Comparison of ENCODE assay signal across 9 cellular contexts in genomic region chr12:55072093-55072492, GRCh38. TPM values are rescaled to one million over a fixed set of nuclear protein-coding genes. Genes with fewer than 3 reads are reported as not detected.
A peak's percentile ranks its signal among the peaks of the same experiment; 100 is the strongest.
DNase-seq lines count a peak whose midpoint lies in the region; ATAC-seq and TF ChIP-seq lines count a peak whose summit lies in the region.
"Had no signal": no experiment of that assay in that cellular context is flagged by ENCODE, and none has a peak within 500 bp of the region (broad histone marks: within the 10 kb centered on the region; RNA-seq: fewer than 3 reads in every experiment).

No MANE protein-coding gene starts in this region.

- H3K4me1 ChIP-seq in neuronal stem cell (ENCODE audit: control insufficient read depth in 2 of 2, insufficient read depth in 1 of 2, low read depth in 1 of 2, low read length in 2 of 2): peaks cover 0 to 2% of the 10 kb centered on the region in 2 donors
- H3K4me1 ChIP-seq: SJSA1 had no signal

- H3K14ac ChIP-seq in neuronal stem cell (ENCODE audit: low read length): no peak overlapping the region

- no peak overlapping the region for H3K9ac ChIP-seq in neuronal stem cell (ENCODE audit: low read depth, low read length, poor library complexity)

- intact Hi-C loops in activated CD8-positive, alpha-beta T cell treated with anti-CD3 and anti-CD28 coated beads for 36 hours (cut with micrococcal nuclease): loop anchor here (1.0 to 2.0 kb wide), 2 partner anchors 78 to 323 kb away; no protein-coding TSS in a partner anchor

- no peaks in the 10 kb centered on the region for H3K36me3 Mint-ChIP-seq in activated CD8-positive, alpha-beta T cell treated with anti-CD3 and anti-CD28 coated beads for 36 hours (ENCODE audit: low read depth)

- H3K9me3 Mint-ChIP-seq in activated CD8-positive, alpha-beta T cell treated with anti-CD3 and anti-CD28 coated beads for 36 hours: no peaks in the 10 kb centered on the region

- H3K27ac ChIP-seq in neuronal stem cell (replicated peaks; ENCODE audit: low read length): no peak overlapping the region
- H3K27ac ChIP-seq: SJSA1 had no signal

- no peak overlapping the region for H2AFZ ChIP-seq in neuronal stem cell (ENCODE audit: low read length)

- H3K4ac ChIP-seq in neuronal stem cell (ENCODE audit: low read length): no peak overlapping the region

- POLR2A ChIA-PET in activated CD8-positive, alpha-beta T cell treated with anti-CD3 and anti-CD28 coated beads for 36 hours (lab: Charles Lee): interaction anchor here (1.7 to 2.0 kb wide), 2 partner anchors 9 to 78 kb away, joined by 5 to 15 read pairs; no protein-coding TSS in a partner anchor

- CTCF ChIA-PET in activated CD8-positive, alpha-beta T cell treated with anti-CD3 and anti-CD28 coated beads for 36 hours (lab: Charles Lee): interaction anchor here (0.6 to 15.0 kb wide), 84 partner anchors 10 to 495 kb away, joined by 3 to 707 read pairs (median 6); partner anchors contain the start of genes MUCL1, NEUROD4 and TESPA1

- peaks cover 15% of the 10 kb centered on the region for H3K27me3 Mint-ChIP-seq in activated CD8-positive, alpha-beta T cell treated with anti-CD3 and anti-CD28 coated beads for 36 hours

- no peak overlapping the region for H3K27ac Mint-ChIP-seq in activated CD8-positive, alpha-beta T cell treated with anti-CD3 and anti-CD28 coated beads for 36 hours

- H3K27me3 ChIP-seq in neuronal stem cell (ENCODE audit: control insufficient read depth in 3 of 3, insufficient read depth in 3 of 3, low read depth in 1 of 3, low read length in 3 of 3): no peaks in the 10 kb centered on the region
- H3K27me3 ChIP-seq: SJSA1 had no signal

- H2BK12ac ChIP-seq in neuronal stem cell (ENCODE audit: low read length): no peak overlapping the region

- no peak overlapping the region for H3K4me3 ChIP-seq in epithelial cell of esophagus (ENCODE audit: low read length)
- no peak overlapping the region for H3K4me3 ChIP-seq in neuronal stem cell (ENCODE audit: low read length in 2 of 2)
- H3K4me3 ChIP-seq: SJSA1 had no signal

- peak; percentile 73 for TF ChIP-seq CTCF in activated CD8-positive, alpha-beta T cell treated with anti-CD3 and anti-CD28 coated beads for 36 hours (IDR thresholded peaks at IDR 0.05)
- peak; percentile 64 for TF ChIP-seq CTCF in epithelial cell of esophagus (IDR thresholded peaks at IDR 0.05; ENCODE audit: insufficient read depth, low read depth, low read length, missing control alignments)

- no peak overlapping the region for H3K4me2 ChIP-seq in neuronal stem cell (ENCODE audit: insufficient read depth, low read length, poor library complexity, severe bottlenecking)

- no peak overlapping the region for H3K18ac ChIP-seq in neuronal stem cell (ENCODE audit: low read length)

- no peak overlapping the region for H4K91ac ChIP-seq in neuronal stem cell (ENCODE audit: low read depth, low read length, poor library complexity)

- H2AK5ac ChIP-seq in neuronal stem cell (ENCODE audit: low read depth, low read length): no peak overlapping the region

- no peak overlapping the region for H3K23ac ChIP-seq in neuronal stem cell (ENCODE audit: low read depth, low read length, poor library complexity)

- DNase-seq in ELF-1 (ENCODE audit: low read depth, low spot score) (peak; percentile 63), NCI-H460 (ENCODE audit: extremely low read depth, low read depth) (peak; percentile 61), epithelial cell of esophagus (ENCODE audit: low read depth) (peak; percentile 63), nucleus accumbens (lab: John Stamatoyannopoulos, UW) (peak in 40 of 56 donors; percentile 11 to 75 (median 30)), NCI-H1930 (lab: John Stamatoyannopoulos, UW) (no peak), neuronal stem cell (ENCODE audit: low spot score) (no peak)
- peak; percentile 86 for DNase-seq in activated CD8-positive, alpha-beta T cell treated with anti-CD3 and anti-CD28 coated beads for 36 hours

- no peaks in the 10 kb centered on the region for H3K79me1 ChIP-seq in neuronal stem cell (ENCODE audit: low read depth, low read length)

- H3K4me1 Mint-ChIP-seq in activated CD8-positive, alpha-beta T cell treated with anti-CD3 and anti-CD28 coated beads for 36 hours (ENCODE audit: low read depth): peaks cover 4% of the 10 kb centered on the region

- no CpG with 5 or more reads among the region's 3 CpGs for WGBS in neuronal stem cell (ENCODE audit: extremely low coverage in 2 of 2, insufficient read length in 2 of 2, insufficient replicate concordance in 1 of 2), 2 donors

- peak; percentile 65 for ATAC-seq in HG02610 (IDR thresholded peaks at IDR 0.05; ENCODE audit: unreplicated experiment)
- ATAC-seq in activated CD8-positive, alpha-beta T cell treated with anti-CD3 and anti-CD28 coated beads for 36 hours: peak; percentile 84

- H2BK5ac ChIP-seq in neuronal stem cell (ENCODE audit: low read length): no peak overlapping the region

- H2BK15ac ChIP-seq in neuronal stem cell (ENCODE audit: low read length): no peak overlapping the region

- no peaks in the 10 kb centered on the region for H3K9me3 ChIP-seq in neuronal stem cell (replicated peaks in 1 of 2; ENCODE audit: control insufficient read depth in 2 of 2, insufficient read depth in 1 of 2, low read depth in 1 of 2, low read length in 2 of 2)
- H3K9me3 ChIP-seq: SJSA1 had no signal

- no peak overlapping the region for H4K8ac ChIP-seq in neuronal stem cell (ENCODE audit: low read depth, low read length)

- no peaks in the 10 kb centered on the region for H3K36me3 ChIP-seq in neuronal stem cell (replicated peaks in 1 of 2; ENCODE audit: control insufficient read depth in 2 of 2, insufficient read depth in 2 of 2, low read length in 2 of 2)
- H3K36me3 ChIP-seq: SJSA1 had no signal

- H3K4me3 Mint-ChIP-seq in activated CD8-positive, alpha-beta T cell treated with anti-CD3 and anti-CD28 coated beads for 36 hours: no peak overlapping the region

- H2BK120ac ChIP-seq in neuronal stem cell (ENCODE audit: low read depth, low read length): no peak overlapping the region

RNA-seq across cellular contexts. Expression of gene NEUROD4, which starts 52.3 kb away (rescaled TPM):
- not detected in 2 replicates for total RNA-seq in NCI-H460 (2014; rRNA removed; shearing (Covaris generic))
- polyA plus RNA-seq in NCI-H460 (2014; cell fraction: nucleus; rRNA removed): not detected in 2 replicates
- total RNA-seq in activated CD8-positive, alpha-beta T cell treated with anti-CD3 and anti-CD28 coated beads for 36 hours: not detected
- 0.10 TPM for polyA plus RNA-seq in neuronal stem cell (2013, experiment 1 of 2)
- 0.11 TPM for polyA plus RNA-seq in neuronal stem cell (2013, experiment 2 of 2)
- total RNA-seq: SJSA1 had no signal

RNA-seq across cellular contexts. Expression of gene OR9K2, which starts 54.1 kb away (rescaled TPM):
- not detected in 2 replicates for total RNA-seq in NCI-H460 (2014; rRNA removed; shearing (Covaris generic))
- polyA plus RNA-seq in NCI-H460 (2014; cell fraction: nucleus; rRNA removed): not detected in 2 replicates
- not detected for total RNA-seq in activated CD8-positive, alpha-beta T cell treated with anti-CD3 and anti-CD28 coated beads for 36 hours
- not detected for polyA plus RNA-seq in neuronal stem cell (2013, experiment 1 of 2)
- polyA plus RNA-seq in neuronal stem cell (2013, experiment 2 of 2): not detected
- total RNA-seq: SJSA1 had no signal

Comparison
In these comparisons a context has a peak if more than half of its experiments do, and no peak if none do; other contexts are left out.
1. DNase-seq: peak in ELF-1 (single experiment), NCI-H460 (single experiment), activated CD8-positive, alpha-beta T cell treated with anti-CD3 and anti-CD28 coated beads for 36 hours (single experiment), epithelial cell of esophagus (single experiment) and nucleus accumbens (40 of 56); none in NCI-H1930 (0 of 2) and neuronal stem cell (single experiment).